ENCODE assay signal across 8 cellular contexts in genomic region chr18:37565985-37566478, GRCh38. TPM values are rescaled to one million over a fixed set of nuclear protein-coding genes. Genes with fewer than 3 reads are reported as not detected.
DNase-seq lines count a peak whose midpoint lies in the region; ATAC-seq and TF ChIP-seq lines count a peak whose summit lies in the region.

No MANE protein-coding gene starts in this region.

- H3K27me3 ChIP-seq in HAP-1 (ENCODE audit: low read depth): peaks cover 26% of the 10 kb centered on the region

- no peak for TF ChIP-seq CTCF in WI38 (IDR thresholded peaks at IDR 0.05; ENCODE audit: low read depth, low read length)

- peak; percentile 18 for DNase-seq in A172 (ENCODE audit: low spot score)
- DNase-seq in HAP-1 (ENCODE audit: low spot score in 2 of 2): peak; percentile 12 to 71
- DNase-seq in left cardiac atrium: peak; percentile 68
- DNase-seq in retina: peak; percentile 89
- no peak for DNase-seq in NK-92 (lab: John Stamatoyannopoulos, UW; ENCODE audit: unreplicated experiment)
- no peak for DNase-seq in AML-193 (lab: John Stamatoyannopoulos, UW)

- no peaks in the 10 kb centered on the region for H3K36me3 ChIP-seq in HAP-1 (replicated peaks)

- ATAC-seq in left cardiac atrium (peak; percentile 79 to 85), GM21619 (IDR thresholded peaks at IDR 0.05; ENCODE audit: unreplicated experiment) (no peak)

- H3K4me3 ChIP-seq in HAP-1 (peak overlapping the region; percentile 26), WI38 (ENCODE audit: low read depth, low read length) (peak overlapping the region; percentile 12; the same call in 1 of the 2 replicates)

- intact Hi-C loops in left cardiac atrium (cut with DNase I): no loop called here

- no peaks in the 10 kb centered on the region for H3K9me3 ChIP-seq in HAP-1

- no peaks in the 10 kb centered on the region for H3K4me1 ChIP-seq in HAP-1

- in situ Hi-C loops in HAP-1 (cut with MboI; ENCODE audit: low sequenced_read_pairs): no loop called here

RNA-seq across cellular contexts. Expression of gene CELF4, which starts 0.4 kb away (rescaled TPM):
- total RNA-seq in A172 (2014; rRNA removed; shearing (Covaris generic)): not detected in 2 replicates
- total RNA-seq in left cardiac atrium: under 1 TPM; 0.32 to 0.79 TPM

Comparison
In these comparisons a context has a peak if more than half of its experiments do, and no peak if none do; other contexts are left out.
1. DNase-seq: peak in A172 (single experiment), HAP-1 (2 of 2), left cardiac atrium (single experiment) and retina (single experiment); none in NK-92 (single experiment) and AML-193 (0 of 2).